18 cellular contexts compared by ENCODE assay signal in the genomic region with DNA sequence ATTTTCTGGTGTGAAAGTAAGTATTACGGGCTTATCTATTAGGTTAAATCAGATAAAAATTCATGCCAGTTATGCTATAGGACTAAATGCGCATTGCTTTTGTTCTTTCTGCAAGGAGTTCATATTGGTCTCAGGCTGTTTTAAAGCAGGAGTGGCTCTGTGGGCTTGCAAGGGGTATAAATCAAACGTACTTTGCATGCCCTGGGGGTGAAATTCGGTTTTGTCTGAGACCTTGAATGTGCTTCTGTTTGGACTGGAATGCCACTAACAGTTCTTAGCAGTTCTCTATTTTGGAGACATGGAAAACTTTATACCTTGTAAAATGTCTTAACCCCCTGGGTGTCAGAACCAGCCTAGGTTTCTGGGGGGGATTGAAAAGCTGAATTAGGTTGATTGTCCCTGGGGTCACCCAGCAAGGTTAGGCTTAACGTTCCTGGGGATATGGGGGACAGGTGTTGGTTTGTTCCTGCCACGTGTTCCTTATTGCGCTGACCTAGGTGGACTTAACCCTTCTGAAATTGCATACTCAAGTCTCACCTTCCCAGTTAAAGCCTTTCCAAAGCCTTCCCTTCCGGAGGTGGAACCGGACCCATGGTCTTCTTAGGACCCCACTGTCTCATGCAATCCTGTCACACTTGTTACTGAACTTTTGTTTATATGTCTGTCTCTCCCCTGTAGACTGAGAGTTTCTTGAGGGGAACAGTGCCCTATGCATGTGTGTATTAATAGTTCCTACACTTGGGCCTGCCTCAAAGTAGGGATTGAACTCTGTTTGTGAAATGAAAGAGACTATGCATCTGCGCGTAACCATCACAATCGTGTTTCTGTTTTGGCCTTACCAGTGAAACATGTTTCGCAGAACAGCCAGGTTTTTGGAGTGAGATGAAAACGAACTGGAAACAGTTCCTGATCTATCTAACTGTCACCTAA.
"Had no signal": no experiment of that assay in that cellular context is flagged by ENCODE, and none has a peak within 500 bp of the region (broad histone marks: within the 10 kb centered on the region; RNA-seq: fewer than 3 reads in every experiment).

No MANE protein-coding gene starts in this region.

- DNase-seq: activated CD4-positive, alpha-beta T cell treated with anti-CD3 and anti-CD28 coated beads, Interleukin-2, amount 10 ng/mL, durations not matched to agents 24 days and 14 days; activated CD8-positive, alpha-beta memory T cell treated with anti-CD3 and anti-CD28 coated beads, Interleukin-2, amount 10 ng/mL, durations not matched to agents 7 days and 5 days; activated CD8-positive, alpha-beta T cell treated with anti-CD3 and anti-CD28 coated beads for 36 hours; activated gamma-delta T cell; activated naive CD4-positive, alpha-beta T cell treated with anti-CD3 and anti-CD28 coated beads, Interleukin-2, amount 50 U/mL, for 16 hours; activated naive CD8-positive, alpha-beta T cell treated with anti-CD3 and anti-CD28 coated beads, Interleukin-2, amount 50 U/mL, for 24 hours; activated T-cell treated with anti-CD3 and anti-CD28 coated beads for 4 hours; mesenchymal stem cell; mucosa of descending colon; nephron progenitor cell; pancreas; sigmoid colon; stimulated activated CD4-positive, alpha-beta T cell treated with anti-CD3 and anti-CD28 coated beads, Interleukin-2, amount 100 ng/mL, for 48 hours; stimulated activated CD8-positive, alpha-beta memory T cell treated with anti-CD3 and anti-CD28 coated beads, Interleukin-4, amount 100 ng/mL, for 48 hours; stimulated activated naive B cell treated with anti-CD40 and anti-IgM and Interleukin-4, amounts not matched to agents 10 μg/mL and 1 μg/mL and 100 μg/mL, for 72 hours; T-helper 1 cell; T-helper 9 cell; transverse colon had no signal

- H3K9me3 Mint-ChIP-seq: activated CD4-positive, alpha-beta T cell treated with anti-CD3 and anti-CD28 coated beads, Interleukin-2, amount 10 ng/mL, durations not matched to agents 24 days and 14 days; activated CD8-positive, alpha-beta T cell treated with anti-CD3 and anti-CD28 coated beads for 36 hours; activated naive CD8-positive, alpha-beta T cell treated with anti-CD3 and anti-CD28 coated beads, Interleukin-2, amount 50 U/mL, for 24 hours; nephron progenitor cell; stimulated activated naive B cell treated with anti-CD40 and anti-IgM and Interleukin-4, amounts not matched to agents 10 μg/mL and 1 μg/mL and 100 μg/mL, for 72 hours had no signal

- H3K4me3 Mint-ChIP-seq: activated CD4-positive, alpha-beta T cell treated with anti-CD3 and anti-CD28 coated beads, Interleukin-2, amount 10 ng/mL, durations not matched to agents 24 days and 14 days; activated CD8-positive, alpha-beta memory T cell treated with anti-CD3 and anti-CD28 coated beads, Interleukin-2, amount 10 ng/mL, durations not matched to agents 7 days and 5 days; activated CD8-positive, alpha-beta T cell treated with anti-CD3 and anti-CD28 coated beads for 36 hours; activated naive CD8-positive, alpha-beta T cell treated with anti-CD3 and anti-CD28 coated beads, Interleukin-2, amount 50 U/mL, for 24 hours; nephron progenitor cell; stimulated activated naive B cell treated with anti-CD40 and anti-IgM and Interleukin-4, amounts not matched to agents 10 μg/mL and 1 μg/mL and 100 μg/mL, for 72 hours had no signal

- H3K36me3 Mint-ChIP-seq: activated CD8-positive, alpha-beta memory T cell treated with anti-CD3 and anti-CD28 coated beads, Interleukin-2, amount 10 ng/mL, durations not matched to agents 7 days and 5 days had no signal

- H3K27ac Mint-ChIP-seq: activated CD4-positive, alpha-beta T cell treated with anti-CD3 and anti-CD28 coated beads, Interleukin-2, amount 10 ng/mL, durations not matched to agents 24 days and 14 days; activated CD8-positive, alpha-beta memory T cell treated with anti-CD3 and anti-CD28 coated beads, Interleukin-2, amount 10 ng/mL, durations not matched to agents 7 days and 5 days; activated CD8-positive, alpha-beta T cell treated with anti-CD3 and anti-CD28 coated beads for 36 hours; activated naive CD8-positive, alpha-beta T cell treated with anti-CD3 and anti-CD28 coated beads, Interleukin-2, amount 50 U/mL, for 24 hours; nephron progenitor cell; stimulated activated naive B cell treated with anti-CD40 and anti-IgM and Interleukin-4, amounts not matched to agents 10 μg/mL and 1 μg/mL and 100 μg/mL, for 72 hours had no signal

- H3K27me3 Mint-ChIP-seq: activated CD4-positive, alpha-beta T cell treated with anti-CD3 and anti-CD28 coated beads, Interleukin-2, amount 10 ng/mL, durations not matched to agents 24 days and 14 days; activated CD8-positive, alpha-beta memory T cell treated with anti-CD3 and anti-CD28 coated beads, Interleukin-2, amount 10 ng/mL, durations not matched to agents 7 days and 5 days; activated CD8-positive, alpha-beta T cell treated with anti-CD3 and anti-CD28 coated beads for 36 hours; activated naive CD8-positive, alpha-beta T cell treated with anti-CD3 and anti-CD28 coated beads, Interleukin-2, amount 50 U/mL, for 24 hours; stimulated activated naive B cell treated with anti-CD40 and anti-IgM and Interleukin-4, amounts not matched to agents 10 μg/mL and 1 μg/mL and 100 μg/mL, for 72 hours had no signal

- H3K4me1 Mint-ChIP-seq: activated CD4-positive, alpha-beta T cell treated with anti-CD3 and anti-CD28 coated beads, Interleukin-2, amount 10 ng/mL, durations not matched to agents 24 days and 14 days; activated CD8-positive, alpha-beta memory T cell treated with anti-CD3 and anti-CD28 coated beads, Interleukin-2, amount 10 ng/mL, durations not matched to agents 7 days and 5 days; activated naive CD8-positive, alpha-beta T cell treated with anti-CD3 and anti-CD28 coated beads, Interleukin-2, amount 50 U/mL, for 24 hours; stimulated activated naive B cell treated with anti-CD40 and anti-IgM and Interleukin-4, amounts not matched to agents 10 μg/mL and 1 μg/mL and 100 μg/mL, for 72 hours had no signal
